In genomic region chr4:81891005-81891795, GRCh38 we compare ENCODE assay signal across 17 cellular contexts.
"Had no signal": no experiment of that assay in that cellular context is flagged by ENCODE, and none has a peak within 500 bp of the region (broad histone marks: within the 10 kb centered on the region; RNA-seq: fewer than 3 reads in every experiment).

No MANE protein-coding gene starts in this region.

- H3K27ac ChIP-seq: colonic mucosa, heart left ventricle, right atrium auricular region, stomach, thoracic aorta had no signal

- ATAC-seq: heart left ventricle; left colon; naive thymus-derived CD4-positive, alpha-beta T cell had no signal

- H3K36me3 ChIP-seq: colonic mucosa, heart left ventricle, right atrium auricular region, stomach, thoracic aorta had no signal

- H3K4me3 Mint-ChIP-seq: naive thymus-derived CD4-positive, alpha-beta T cell; nephron progenitor cell had no signal

- H3K27me3 ChIP-seq: colonic mucosa, right atrium auricular region had no signal

- H3K4me3 ChIP-seq: colonic mucosa, heart left ventricle, right atrium auricular region, stomach, thoracic aorta had no signal

- H3K4me1 ChIP-seq: colonic mucosa, heart left ventricle, right atrium auricular region, stomach had no signal

- H3K9me3 ChIP-seq: colonic mucosa, right atrium auricular region had no signal

- H3K36me3 Mint-ChIP-seq: naive thymus-derived CD4-positive, alpha-beta T cell had no signal

- DNase-seq: colonic mucosa; dermis blood vessel endothelial cell; effector CD4-positive, alpha-beta T cell; heart left ventricle; hippocampal formation; left colon; naive thymus-derived CD4-positive, alpha-beta T cell; nephron progenitor cell; posterior cingulate gyrus; small intestine; stimulated activated CD4-positive, alpha-beta T cell treated with anti-CD3 and anti-CD28 coated beads, Interleukin-12 subunit alpha, Interleukin-12 subunit beta, amount 100 ng/mL, for 4 hours; stimulated activated naive CD4-positive, alpha-beta T cell; stomach; substantia nigra; trophoblast cell had no signal

- H3K27ac Mint-ChIP-seq: naive thymus-derived CD4-positive, alpha-beta T cell had no signal
